ENCODE assay signal across 1 cellular context in the genomic region with DNA sequence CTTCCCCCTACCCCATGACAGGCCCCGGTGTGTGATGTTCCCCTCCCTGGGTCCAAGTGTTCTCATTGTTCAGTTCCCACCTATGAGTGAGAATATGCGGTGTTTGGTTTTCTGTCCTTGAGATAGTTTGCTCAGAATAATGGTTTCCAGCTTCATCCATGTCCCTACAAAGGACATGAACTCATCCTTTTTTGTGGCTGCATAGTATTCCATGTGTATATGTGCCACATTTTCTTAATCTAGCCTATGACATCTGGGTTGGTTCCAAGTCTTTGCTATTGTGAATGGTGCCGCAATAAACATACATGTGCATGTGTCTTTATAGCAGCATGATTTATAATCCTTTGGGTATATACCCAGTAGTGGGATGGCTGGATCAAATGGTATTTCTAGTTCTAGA. TPM values are rescaled to one million over a fixed set of nuclear protein-coding genes. Genes with fewer than 3 reads are reported as not detected.
"Had no signal": no experiment of that assay in that cellular context is flagged by ENCODE, and none has a peak within 500 bp of the region (broad histone marks: within the 10 kb centered on the region; RNA-seq: fewer than 3 reads in every experiment).

No MANE protein-coding gene starts in this region.

RNA-seq across cellular contexts. Expression of gene ZNF700, which starts 13.5 kb away (rescaled TPM):
- total RNA-seq: astrocyte had no signal

RNA-seq across cellular contexts. Expression of gene ZNF763, which starts 26.5 kb away (rescaled TPM):
- total RNA-seq: astrocyte had no signal

RNA-seq across cellular contexts. Expression of gene ZNF69, which starts 50.8 kb away (rescaled TPM):
- total RNA-seq: astrocyte had no signal
